In genomic region chr1:20720631-20721051, GRCh38 we compare ENCODE assay signal across 17 cellular contexts. TPM values are rescaled to one million over a fixed set of nuclear protein-coding genes. Genes with fewer than 3 reads are reported as not detected.
"Had no signal": no experiment of that assay in that cellular context is flagged by ENCODE, and none has a peak within 500 bp of the region (broad histone marks: within the 10 kb centered on the region; RNA-seq: fewer than 3 reads in every experiment).

No MANE protein-coding gene starts in this region.

- H3K4me3 Mint-ChIP-seq: activated CD4-positive, alpha-beta memory T cell treated with anti-CD3 and anti-CD28 coated beads, Interleukin-2, amount 10 ng/mL, durations not matched to agents 7 days and 5 days; activated T-cell treated with anti-CD3 and anti-CD28 coated beads, Interleukin-2, amount 50 U/mL, for 4 hours; stimulated activated naive B cell treated with anti-CD40 and anti-IgM and Interleukin-4, amounts not matched to agents 10 μg/mL and 1 μg/mL and 100 μg/mL, for 72 hours; WTC11 had no signal

- H3K36me3 ChIP-seq: ascending aorta, breast epithelium, esophagus muscularis mucosa had no signal

- H3K4me3 ChIP-seq: ascending aorta, breast epithelium, esophagus muscularis mucosa, lung had no signal

- H3K27ac Mint-ChIP-seq: activated CD4-positive, alpha-beta memory T cell treated with anti-CD3 and anti-CD28 coated beads, Interleukin-2, amount 10 ng/mL, durations not matched to agents 7 days and 5 days; stimulated activated naive B cell treated with anti-CD40 and anti-IgM and Interleukin-4, amounts not matched to agents 10 μg/mL and 1 μg/mL and 100 μg/mL, for 72 hours; WTC11 had no signal

- H3K9me3 Mint-ChIP-seq: activated CD4-positive, alpha-beta memory T cell treated with anti-CD3 and anti-CD28 coated beads, Interleukin-2, amount 10 ng/mL, durations not matched to agents 7 days and 5 days; activated T-cell treated with anti-CD3 and anti-CD28 coated beads, Interleukin-2, amount 50 U/mL, for 4 hours; neural crest cell; stimulated activated naive B cell treated with anti-CD40 and anti-IgM and Interleukin-4, amounts not matched to agents 10 μg/mL and 1 μg/mL and 100 μg/mL, for 72 hours; WTC11 had no signal

- H3K27ac ChIP-seq: ascending aorta, breast epithelium, esophagus muscularis mucosa had no signal

- ATAC-seq: activated T-cell treated with anti-CD3 and anti-CD28 coated beads, Interleukin-2, amount 50 U/mL, for 4 hours; stimulated activated naive B cell treated with anti-CD40 and anti-IgM and Interleukin-4, amounts not matched to agents 10 μg/mL and 1 μg/mL and 100 μg/mL, for 72 hours; WTC11 had no signal

- DNase-seq: activated CD4-positive, alpha-beta memory T cell treated with anti-CD3 and anti-CD28 coated beads, Interleukin-2, amount 10 ng/mL, durations not matched to agents 7 days and 5 days; activated CD4-positive, alpha-beta T cell treated with anti-CD3 and anti-CD28 coated beads for 4 hours; activated gamma-delta T cell treated with Interleukin-2 at 50 U/mL for 16 hours; hippocampal formation; stimulated activated CD4-positive, alpha-beta T cell treated with anti-CD3 and anti-CD28 coated beads, Interleukin-15, amount 100 ng/mL, for 24 hours; stimulated activated CD4-positive, alpha-beta T cell treated with anti-CD3 and anti-CD28 coated beads, Interleukin-4, amount 100 ng/mL, for 1 hour; stimulated activated naive B cell treated with anti-CD40 and anti-IgM and Interleukin-4, amounts not matched to agents 10 μg/mL and 1 μg/mL and 100 μg/mL, for 72 hours; trophoblast cell had no signal

- H3K9me3 ChIP-seq: ascending aorta, breast epithelium, esophagus muscularis mucosa had no signal

- H3K4me1 ChIP-seq: breast epithelium had no signal

RNA-seq across cellular contexts. Expression of gene KIF17, which starts 2.8 kb away (rescaled TPM):
- total RNA-seq: activated CD4-positive, alpha-beta memory T cell treated with anti-CD3 and anti-CD28 coated beads, Interleukin-2, amount 10 ng/mL, durations not matched to agents 7 days and 5 days; activated T-cell treated with anti-CD3 and anti-CD28 coated beads, Interleukin-2, amount 50 U/mL, for 4 hours; T-helper 2 cell treated with Interferon-gamma antibody and Interleukin-4, amounts not matched to agents 100 ng/mL and 5 ng/mL, for 36 hours had no signal

RNA-seq across cellular contexts. Expression of gene SH2D5, which starts 11.9 kb away (rescaled TPM):
- total RNA-seq: ascending aorta, subcutaneous adipose tissue had no signal
